ENCODE assay signal across 36 cellular contexts in genomic region chr10:389391-389790, GRCh38.
"Had no signal": no experiment of that assay in that cellular context is flagged by ENCODE, and none has a peak within 500 bp of the region (broad histone marks: within the 10 kb centered on the region; RNA-seq: fewer than 3 reads in every experiment).

No MANE protein-coding gene starts in this region.

- H3K27ac Mint-ChIP-seq: activated B cell treated with CpG ODN at 0.5 μM for 24 hours; activated CD4-positive, alpha-beta memory T cell treated with anti-CD3 and anti-CD28 coated beads for 36 hours; activated CD4-positive, alpha-beta T cell treated with anti-CD3 and anti-CD28 coated beads, Interleukin-2, amount 10 ng/mL, durations not matched to agents 24 days and 14 days; activated CD8-positive, alpha-beta T cell treated with anti-CD3 and anti-CD28 coated beads for 36 hours; activated naive CD4-positive, alpha-beta T cell treated with anti-CD3 and anti-CD28 coated beads, Interleukin-2, amount 10 ng/mL, durations not matched to agents 7 days and 5 days; activated naive CD4-positive, alpha-beta T cell treated with anti-CD3 and anti-CD28 coated beads, Interleukin-2, amount 50 U/mL, for 24 hours; activated naive CD8-positive, alpha-beta T cell; activated naive CD8-positive, alpha-beta T cell treated with anti-CD3 and anti-CD28 coated beads, Interleukin-2, amount 10 ng/mL, durations not matched to agents 7 days and 5 days; activated naive CD8-positive, alpha-beta T cell treated with anti-CD3 and anti-CD28 coated beads, Interleukin-2, amount 50 U/mL, for 24 hours; activated T-cell treated with anti-CD3 and anti-CD28 coated beads, Interleukin-2, amount 50 U/mL, for 72 hours; activated T-helper 1 cell treated with anti-CD3 and anti-CD28 coated beads, Interleukin-12 subunit alpha, Interleukin-12 subunit beta, Interleukin-2, Interleukin-4 antibody, amounts not matched to agents 30 ng/mL and 10 ng/mL and 1 ng/mL, durations not matched to agents 14 hours and 24 hours and 36 hours; activated T-helper 17 cell treated with anti-CD3 and anti-CD28 coated beads, Interleukin-2, amount 50 U/mL, for 72 hours; T-helper 1 cell treated with Interleukin-12 subunit alpha and Interleukin-12 subunit beta and Interleukin-4 antibody, amounts not matched to agents 30 μg/mL and 1 μg/mL, for 36 hours; T-helper 2 cell treated with Interferon-gamma antibody and Interleukin-4, amounts not matched to agents 5 μg/mL and 100 μg/mL, for 36 hours had no signal

- H3K9me3 ChIP-seq: ascending aorta had no signal

- H3K4me1 Mint-ChIP-seq: activated CD4-positive, alpha-beta T cell treated with anti-CD3 and anti-CD28 coated beads, Interleukin-2, amount 10 ng/mL, durations not matched to agents 24 days and 14 days; activated naive CD4-positive, alpha-beta T cell treated with anti-CD3 and anti-CD28 coated beads, Interleukin-2, amount 10 ng/mL, durations not matched to agents 7 days and 5 days; activated naive CD8-positive, alpha-beta T cell treated with anti-CD3 and anti-CD28 coated beads, Interleukin-2, amount 50 U/mL, for 24 hours; activated T-helper 17 cell treated with anti-CD3 and anti-CD28 coated beads, Interleukin-2, amount 50 U/mL, for 72 hours had no signal

- H3K9me3 Mint-ChIP-seq: activated B cell treated with CpG ODN at 0.5 μM for 24 hours; activated CD4-positive, alpha-beta memory T cell treated with anti-CD3 and anti-CD28 coated beads for 36 hours; activated CD4-positive, alpha-beta T cell treated with anti-CD3 and anti-CD28 coated beads, Interleukin-2, amount 10 ng/mL, durations not matched to agents 24 days and 14 days; activated CD8-positive, alpha-beta T cell treated with anti-CD3 and anti-CD28 coated beads for 36 hours; activated naive CD4-positive, alpha-beta T cell treated with anti-CD3 and anti-CD28 coated beads, Interleukin-2, amount 10 ng/mL, durations not matched to agents 7 days and 5 days; activated naive CD4-positive, alpha-beta T cell treated with anti-CD3 and anti-CD28 coated beads, Interleukin-2, amount 50 U/mL, for 24 hours; activated naive CD8-positive, alpha-beta T cell treated with anti-CD3 and anti-CD28 coated beads, Interleukin-2, amount 10 ng/mL, durations not matched to agents 7 days and 5 days; activated naive CD8-positive, alpha-beta T cell treated with anti-CD3 and anti-CD28 coated beads, Interleukin-2, amount 50 U/mL, for 24 hours; activated T-cell treated with anti-CD3 and anti-CD28 coated beads, Interleukin-2, amount 50 U/mL, for 4 hours; activated T-cell treated with anti-CD3 and anti-CD28 coated beads, Interleukin-2, amount 50 U/mL, for 72 hours; activated T-helper 1 cell treated with anti-CD3 and anti-CD28 coated beads, Interleukin-12 subunit alpha, Interleukin-12 subunit beta, Interleukin-2, Interleukin-4 antibody, amounts not matched to agents 30 ng/mL and 10 ng/mL and 1 ng/mL, durations not matched to agents 14 hours and 24 hours and 36 hours; activated T-helper 17 cell treated with anti-CD3 and anti-CD28 coated beads, Interleukin-2, amount 50 U/mL, for 72 hours; brain; central memory CD8-positive, alpha-beta T cell; T-helper 1 cell treated with Interleukin-12 subunit alpha and Interleukin-12 subunit beta and Interleukin-4 antibody, amounts not matched to agents 30 μg/mL and 1 μg/mL, for 36 hours; T-helper 2 cell treated with Interferon-gamma antibody and Interleukin-4, amounts not matched to agents 5 μg/mL and 100 μg/mL, for 36 hours had no signal

- H3K4me3 Mint-ChIP-seq: activated B cell treated with CpG ODN at 0.5 μM for 24 hours; activated CD4-positive, alpha-beta memory T cell treated with anti-CD3 and anti-CD28 coated beads for 36 hours; activated CD4-positive, alpha-beta T cell treated with anti-CD3 and anti-CD28 coated beads, Interleukin-2, amount 10 ng/mL, durations not matched to agents 24 days and 14 days; activated CD8-positive, alpha-beta T cell treated with anti-CD3 and anti-CD28 coated beads for 36 hours; activated naive CD4-positive, alpha-beta T cell treated with anti-CD3 and anti-CD28 coated beads, Interleukin-2, amount 10 ng/mL, durations not matched to agents 7 days and 5 days; activated naive CD4-positive, alpha-beta T cell treated with anti-CD3 and anti-CD28 coated beads, Interleukin-2, amount 50 U/mL, for 24 hours; activated naive CD8-positive, alpha-beta T cell; activated naive CD8-positive, alpha-beta T cell treated with anti-CD3 and anti-CD28 coated beads, Interleukin-2, amount 10 ng/mL, durations not matched to agents 7 days and 5 days; activated naive CD8-positive, alpha-beta T cell treated with anti-CD3 and anti-CD28 coated beads, Interleukin-2, amount 50 U/mL, for 24 hours; activated T-cell treated with anti-CD3 and anti-CD28 coated beads, Interleukin-2, amount 50 U/mL, for 4 hours; activated T-cell treated with anti-CD3 and anti-CD28 coated beads, Interleukin-2, amount 50 U/mL, for 72 hours; activated T-helper 1 cell treated with anti-CD3 and anti-CD28 coated beads, Interleukin-12 subunit alpha, Interleukin-12 subunit beta, Interleukin-2, Interleukin-4 antibody, amounts not matched to agents 30 ng/mL and 10 ng/mL and 1 ng/mL, durations not matched to agents 14 hours and 24 hours and 36 hours; activated T-helper 17 cell treated with anti-CD3 and anti-CD28 coated beads, Interleukin-2, amount 50 U/mL, for 72 hours; brain; central memory CD8-positive, alpha-beta T cell; T-helper 1 cell treated with Interleukin-12 subunit alpha and Interleukin-12 subunit beta and Interleukin-4 antibody, amounts not matched to agents 30 μg/mL and 1 μg/mL, for 36 hours; T-helper 2 cell treated with Interferon-gamma antibody and Interleukin-4, amounts not matched to agents 5 μg/mL and 100 μg/mL, for 36 hours had no signal

- ATAC-seq: activated CD8-positive, alpha-beta T cell treated with anti-CD3 and anti-CD28 coated beads for 36 hours; activated naive CD8-positive, alpha-beta T cell treated with anti-CD3 and anti-CD28 coated beads, Interleukin-2, amount 50 U/mL, for 24 hours; activated T-cell treated with anti-CD3 and anti-CD28 coated beads, Interleukin-2, amount 50 U/mL, for 4 hours; activated T-cell treated with anti-CD3 and anti-CD28 coated beads, Interleukin-2, amount 50 U/mL, for 72 hours; activated T-helper 17 cell treated with anti-CD3 and anti-CD28 coated beads, Interleukin-2, amount 50 U/mL, for 72 hours had no signal

- DNase-seq: activated B cell treated with CpG ODN at 0.5 μM for 24 hours; activated CD4-positive, alpha-beta memory T cell treated with anti-CD3 and anti-CD28 coated beads for 36 hours; activated CD4-positive, alpha-beta T cell treated with anti-CD3 and anti-CD28 coated beads for 4 hours; activated CD4-positive, alpha-beta T cell treated with anti-CD3 and anti-CD28 coated beads, Interleukin-2, amount 10 ng/mL, durations not matched to agents 24 days and 14 days; activated CD4-positive, alpha-beta T cell treated with anti-CD3 and anti-CD28 coated beads, Interleukin-2, amount 50 U/mL, for 1 hour; activated CD4-positive, alpha-beta T cell treated with anti-CD3 and anti-CD28 coated beads, Interleukin-2, amount 50 U/mL, for 4 hours; activated CD4-positive, CD25-positive, alpha-beta regulatory T cell treated with anti-CD3 and anti-CD28 coated beads, Interleukin-2, amount 50 U/mL, for 72 hours; activated CD8-positive, alpha-beta memory T cell treated with anti-CD3 and anti-CD28 coated beads, Interleukin-2, amount 50 U/mL, for 4 hours; activated CD8-positive, alpha-beta T cell treated with anti-CD3 and anti-CD28 coated beads for 36 hours; activated gamma-delta T cell; activated naive CD4-positive, alpha-beta T cell treated with anti-CD3 and anti-CD28 coated beads, Interleukin-2, amount 10 ng/mL, durations not matched to agents 7 days and 5 days; activated naive CD4-positive, alpha-beta T cell treated with Interleukin-2 at 50 U/mL for 16 hours; activated naive CD8-positive, alpha-beta T cell treated with anti-CD3 and anti-CD28 coated beads, Interleukin-2, amount 10 ng/mL, durations not matched to agents 7 days and 5 days; activated naive CD8-positive, alpha-beta T cell treated with anti-CD3 and anti-CD28 coated beads, Interleukin-2, amount 50 U/mL, for 24 hours; activated T-cell treated with anti-CD3 and anti-CD28 coated beads for 4 hours; activated T-cell treated with anti-CD3 and anti-CD28 coated beads, Interleukin-2, amount 50 U/mL, for 1 hour; activated T-cell treated with anti-CD3 and anti-CD28 coated beads, Interleukin-2, amount 50 U/mL, for 4 hours; activated T-cell treated with anti-CD3 and anti-CD28 coated beads, Interleukin-2, amount 50 U/mL, for 72 hours; amygdala; anterior cingulate cortex; caudate nucleus; cerebellar nuclear complex; T-helper 1 cell; T-helper 2 cell; T-helper 9 cell had no signal

- H3K27ac ChIP-seq: ascending aorta, cardiac muscle cell, VCaP had no signal

- H3K27me3 Mint-ChIP-seq: activated CD4-positive, alpha-beta memory T cell treated with anti-CD3 and anti-CD28 coated beads for 36 hours; activated CD4-positive, alpha-beta T cell treated with anti-CD3 and anti-CD28 coated beads, Interleukin-2, amount 10 ng/mL, durations not matched to agents 24 days and 14 days; activated CD8-positive, alpha-beta T cell treated with anti-CD3 and anti-CD28 coated beads for 36 hours; activated naive CD4-positive, alpha-beta T cell treated with anti-CD3 and anti-CD28 coated beads, Interleukin-2, amount 10 ng/mL, durations not matched to agents 7 days and 5 days; activated naive CD4-positive, alpha-beta T cell treated with anti-CD3 and anti-CD28 coated beads, Interleukin-2, amount 50 U/mL, for 24 hours; activated naive CD8-positive, alpha-beta T cell; activated naive CD8-positive, alpha-beta T cell treated with anti-CD3 and anti-CD28 coated beads, Interleukin-2, amount 10 ng/mL, durations not matched to agents 7 days and 5 days; activated naive CD8-positive, alpha-beta T cell treated with anti-CD3 and anti-CD28 coated beads, Interleukin-2, amount 50 U/mL, for 24 hours; activated T-helper 17 cell treated with anti-CD3 and anti-CD28 coated beads, Interleukin-2, amount 50 U/mL, for 72 hours; central memory CD8-positive, alpha-beta T cell had no signal

- H3K4me3 ChIP-seq: ascending aorta, cardiac muscle cell had no signal

- H3K27me3 ChIP-seq: ascending aorta, cardiac muscle cell had no signal

- H3K36me3 Mint-ChIP-seq: activated naive CD4-positive, alpha-beta T cell treated with anti-CD3 and anti-CD28 coated beads, Interleukin-2, amount 10 ng/mL, durations not matched to agents 7 days and 5 days; activated naive CD4-positive, alpha-beta T cell treated with anti-CD3 and anti-CD28 coated beads, Interleukin-2, amount 50 U/mL, for 24 hours; activated naive CD8-positive, alpha-beta T cell; activated naive CD8-positive, alpha-beta T cell treated with anti-CD3 and anti-CD28 coated beads, Interleukin-2, amount 10 ng/mL, durations not matched to agents 7 days and 5 days had no signal
